Comparison of ENCODE assay signal across 9 cellular contexts in the genomic region with DNA sequence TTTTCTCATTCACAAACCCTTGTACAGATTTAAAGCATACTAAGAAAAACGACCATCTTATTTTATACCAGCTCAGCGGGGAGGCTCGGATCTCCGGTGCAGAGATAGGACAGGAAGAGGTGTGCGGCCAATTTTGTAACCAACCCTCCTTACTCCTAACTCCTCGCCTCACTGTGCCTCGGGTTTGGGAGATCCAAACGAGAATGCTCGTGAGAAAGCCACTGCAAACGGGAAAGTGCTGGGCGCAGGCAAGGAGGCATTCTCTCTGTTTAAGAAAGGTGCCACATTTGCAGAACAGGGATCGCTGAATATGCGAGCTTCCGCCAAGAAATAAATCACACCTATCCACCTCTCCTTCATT. TPM values are rescaled to one million over a fixed set of nuclear protein-coding genes. Genes with fewer than 3 reads are reported as not detected.
A peak's percentile ranks its signal among the peaks of the same experiment; 100 is the strongest.
DNase-seq lines count a peak whose midpoint lies in the region; ATAC-seq, FAIRE-seq and TF ChIP-seq lines count a peak whose summit lies in the region.
"Had no signal": no experiment of that assay in that cellular context is flagged by ENCODE, and none has a peak within 500 bp of the region (broad histone marks: within the 10 kb centered on the region; RNA-seq: fewer than 3 reads in every experiment).

No MANE protein-coding gene starts in this region.

- TF ChIP-seq CTCF in A549 (IDR thresholded peaks at IDR 0.05) (no peak), GM13976 (IDR thresholded peaks at IDR 0.05; ENCODE audit: borderline replicate concordance, control extremely low read depth, extremely low read depth, insufficient read depth, missing control alignments) (no peak), RWPE2 (IDR thresholded peaks at IDR 0.05; ENCODE audit: poor library complexity, severe bottlenecking) (no peak), esophagus muscularis mucosa (IDR thresholded peaks at IDR 0.05) (no peak), osteocyte (IDR thresholded peaks at IDR 0.05) (no peak)

- H3K36me3 ChIP-seq in RWPE2 (ENCODE audit: low read depth) (peaks cover 38% of the 10 kb centered on the region), esophagus muscularis mucosa (peaks cover 15 to 21% (median 17%) of the 10 kb centered on the region in 4 donors)

- H3K27ac ChIP-seq in A549 (peak overlapping the region; percentile 82 to 94), RWPE2 (ENCODE audit: poor library complexity, severe bottlenecking) (peak overlapping the region; percentile 91), esophagus muscularis mucosa (replicated peaks in 1 of 4) (peak overlapping the region; percentile 95 to 98 (median 98))

- 0 out of 3 replicates have a peak, but pooled peaks cover 6% of the 10 kb centered on the region for H3K4me1 ChIP-seq in A549
- peaks cover 10% of the 10 kb centered on the region for H3K4me1 ChIP-seq in RWPE2 (ENCODE audit: insufficient read depth, poor library complexity, severe bottlenecking)
- H3K4me1 ChIP-seq in esophagus muscularis mucosa, result peaks cover 11 to 35% (median 27%) of the 10 kb centered on the region in 4 donors

- POLR2A ChIA-PET in A549 (lab: Yijun Ruan, JAX), result interaction anchor here (0.9 to 2.2 kb wide), 3 partner anchors 9 to 56 kb away, joined by 3 to 10 read pairs (median 4); a partner anchor contains a TSS

- peaks cover 30% of the 10 kb centered on the region for H3K4me1 Mint-ChIP-seq in osteocyte (ENCODE audit: unreplicated experiment)

- TF ChIP-seq RAD21 in A549 (conservative IDR thresholded peaks at IDR 0.05 in 1 of 2, IDR thresholded peaks at IDR 0.05 in 1 of 2), result no peak

- 0 out of 3 replicates have a peak, but pooled peaks cover 5% of the 10 kb centered on the region for H3K9me3 ChIP-seq in A549
- H3K9me3 ChIP-seq in RWPE2 (ENCODE audit: severe bottlenecking), result no peaks in the 10 kb centered on the region
- no peaks in the 10 kb centered on the region for H3K9me3 ChIP-seq in esophagus muscularis mucosa

- no peak for FAIRE-seq in A549 (lab: Jason Lieb, UNC)
- FAIRE-seq: islet of Langerhans had no signal

- 7% methylated on average over 14 of the region's 14 CpGs for WGBS in A549 (ENCODE audit: missing lambda C conversion rate)
- WGBS in esophagus muscularis mucosa, result under 1% methylated on average over 14 of the region's 14 CpGs

- no peaks in the 10 kb centered on the region for H3K27me3 Mint-ChIP-seq in osteocyte (ENCODE audit: unreplicated experiment)

- ATAC-seq in A549 (no peak), RWPE2 (ENCODE audit: low read depth) (no peak; the same call in 2 of the 3 replicates), GM21825 (IDR thresholded peaks at IDR 0.05; ENCODE audit: unreplicated experiment) (no peak)

- in situ Hi-C loops in GM13976 (cut with MboI; ENCODE audit: low sequenced_read_pairs, unreplicated experiment), result no loop called here

- DNase-seq in A549 (ENCODE audit: low read depth in 1 of 2, low spot score in 1 of 2), result peak in 1 of 2 experiments; percentile 3
- peak; percentile 34 for DNase-seq in GM13976 (ENCODE audit: low spot score)
- no peak for DNase-seq in RWPE2 (ENCODE audit: low spot score)
- no peak for DNase-seq in esophagus muscularis mucosa (ENCODE audit: extremely low spot score)
- DNase-seq in osteocyte (ENCODE audit: extremely low spot score, unreplicated experiment), result no peak
- no peak for DNase-seq in KG1 (lab: John Stamatoyannopoulos, UW)
- no peak for DNase-seq in cerebellar nuclear complex (lab: John Stamatoyannopoulos, UW)

- no peaks in the 10 kb centered on the region for H3K9me3 Mint-ChIP-seq in osteocyte (ENCODE audit: unreplicated experiment)

- intact Hi-C loops in esophagus muscularis mucosa (cut with DNase I), result loop anchor here (5.0 kb wide), 1 partner anchor 56 kb away; a partner anchor contains a TSS

- H3K4me3 Mint-ChIP-seq in osteocyte (ENCODE audit: unreplicated experiment), result peak overlapping the region; percentile 96

- peak overlapping the region; percentile 96 for H3K4me2 ChIP-seq in A549

- peak overlapping the region; percentile 79 for H3K27ac Mint-ChIP-seq in osteocyte (ENCODE audit: unreplicated experiment)

- TF ChIP-seq POLR2A in A549 (IDR thresholded peaks at IDR 0.05; ENCODE audit: low read length) (no peak), esophagus muscularis mucosa (IDR thresholded peaks at IDR 0.05; ENCODE audit: low read depth) (no peak)

- TF ChIP-seq EP300 in A549 (IDR thresholded peaks at IDR 0.05) (no peak), esophagus muscularis mucosa (IDR thresholded peaks at IDR 0.05) (no peak)

- H3K27me3 ChIP-seq in RWPE2 (ENCODE audit: insufficient read depth, poor library complexity, severe bottlenecking) (no peaks in the 10 kb centered on the region), esophagus muscularis mucosa (no peaks in the 10 kb centered on the region)

- CTCF ChIA-PET in A549 (lab: Yijun Ruan, JAX), result interaction anchor here (1.0 to 2.4 kb wide), 4 partner anchors 9 to 384 kb away, joined by 3 to 14 read pairs (median 4); no protein-coding TSS in a partner anchor

- H3K4me3 ChIP-seq in A549 (peak overlapping the region; percentile 95), RWPE2 (ENCODE audit: severe bottlenecking) (peak overlapping the region; percentile 80), esophagus muscularis mucosa (peak overlapping the region; percentile 85 to 97 (median 90))

- peaks cover 15% of the 10 kb centered on the region for H3K36me3 Mint-ChIP-seq in osteocyte (ENCODE audit: unreplicated experiment)

TF ChIP-seq in A549, 52 proteins besides CTCF, POLR2A, EP300 and RAD21 (continues in another document):
- TF ChIP-seq ZFP36 (IDR thresholded peaks at IDR 0.05; ENCODE audit: borderline replicate concordance, partially characterized antibody) (no peak), MYC (IDR thresholded peaks at IDR 0.05; ENCODE audit: borderline replicate concordance, low read length) (no peak), JUN (IDR thresholded peaks at IDR 0.05) (no peak), KDM1A (IDR thresholded peaks at IDR 0.05; ENCODE audit: low read depth) (no peak), NPAS2 (CRISPR knock-in tag; IDR thresholded peaks at IDR 0.05; ENCODE audit: borderline replicate concordance) (no peak)
- TF ChIP-seq, protein P1, sequence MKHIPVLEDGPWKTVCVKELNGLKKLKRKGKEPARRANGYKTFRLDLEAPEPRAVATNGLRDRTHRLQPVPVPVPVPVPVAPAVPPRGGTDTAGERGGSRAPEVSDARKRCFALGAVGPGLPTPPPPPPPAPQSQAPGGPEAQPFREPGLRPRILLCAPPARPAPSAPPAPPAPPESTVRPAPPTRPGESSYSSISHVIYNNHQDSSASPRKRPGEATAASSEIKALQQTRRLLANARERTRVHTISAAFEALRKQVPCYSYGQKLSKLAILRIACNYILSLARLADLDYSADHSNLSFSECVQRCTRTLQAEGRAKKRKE (CRISPR knock-in tag; IDR thresholded peaks at IDR 0.05; ENCODE audit: low read depth), result no peak
- TF ChIP-seq, protein P2, sequence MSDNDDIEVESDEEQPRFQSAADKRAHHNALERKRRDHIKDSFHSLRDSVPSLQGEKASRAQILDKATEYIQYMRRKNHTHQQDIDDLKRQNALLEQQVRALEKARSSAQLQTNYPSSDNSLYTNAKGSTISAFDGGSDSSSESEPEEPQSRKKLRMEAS (IDR thresholded peaks at IDR 0.05), result no peak
- TF ChIP-seq, protein P3, sequence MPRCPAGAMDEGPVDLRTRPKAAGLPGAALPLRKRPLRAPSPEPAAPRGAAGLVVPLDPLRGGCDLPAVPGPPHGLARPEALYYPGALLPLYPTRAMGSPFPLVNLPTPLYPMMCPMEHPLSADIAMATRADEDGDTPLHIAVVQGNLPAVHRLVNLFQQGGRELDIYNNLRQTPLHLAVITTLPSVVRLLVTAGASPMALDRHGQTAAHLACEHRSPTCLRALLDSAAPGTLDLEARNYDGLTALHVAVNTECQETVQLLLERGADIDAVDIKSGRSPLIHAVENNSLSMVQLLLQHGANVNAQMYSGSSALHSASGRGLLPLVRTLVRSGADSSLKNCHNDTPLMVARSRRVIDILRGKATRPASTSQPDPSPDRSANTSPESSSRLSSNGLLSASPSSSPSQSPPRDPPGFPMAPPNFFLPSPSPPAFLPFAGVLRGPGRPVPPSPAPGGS (IDR thresholded peaks at IDR 0.05), result no peak

RNA-seq across cellular contexts. Expression of a gene that starts 1.1 kb away (rescaled TPM):
- polyA plus RNA-seq in A549 (2011; rRNA removed) (21.2 and 22.6 TPM in 2 replicates), A549 (2017; fragmentation: RNase III; extraction: RNeasy Plus Mini Kit Qiagen cat#74134 plus additional on column Dnase treatment) (10.4 to 14.2 TPM (median 13.6 TPM) in 3 replicates)
- 10.7 and 11.0 TPM in 2 replicates for polyA plus RNA-seq in A549 (2012; cell fraction: cytosol; rRNA removed)
- 6.3 and 10.4 TPM in 2 replicates for polyA plus RNA-seq in A549 (2012; cell fraction: nucleus; rRNA removed)
- 24.6 and 28.7 TPM in 2 replicates for polyA minus RNA-seq in A549 (2011; rRNA and poly(A)+ RNA removed)
- total RNA-seq in esophagus muscularis mucosa (10 to 100 TPM; 41.8 to 58.8 (median 49.8) TPM), osteocyte (87.7 and 90.5 TPM in 2 replicates)

RNA-seq across cellular contexts. Expression of a gene that starts 46.3 kb away (rescaled TPM):
- polyA plus RNA-seq in A549 (2011; rRNA removed) (0.50 and 0.53 TPM in 2 replicates), A549 (2017; fragmentation: RNase III; extraction: RNeasy Plus Mini Kit Qiagen cat#74134 plus additional on column Dnase treatment) (0.56 to 0.66 TPM (median 0.61 TPM) in 3 replicates)
- polyA plus RNA-seq in A549 (2012; cell fraction: cytosol; rRNA removed), result 0.28 and 0.31 TPM in 2 replicates
- polyA plus RNA-seq in A549 (2012; cell fraction: nucleus; rRNA removed), result 0.19 and 0.31 TPM in 2 replicates
- 0.73 and 0.99 TPM in 2 replicates for polyA minus RNA-seq in A549 (2011; rRNA and poly(A)+ RNA removed)
- total RNA-seq in esophagus muscularis mucosa (10 to 100 TPM; 25.2 to 39.0 (median 36.1) TPM), osteocyte (2.5 and 3.2 TPM in 2 replicates)

RNA-seq across cellular contexts. Expression of a gene that starts 56.4 kb away (rescaled TPM):
- polyA plus RNA-seq in A549 (2011; rRNA removed) (19.8 and 24.2 TPM in 2 replicates), A549 (2017; fragmentation: RNase III; extraction: RNeasy Plus Mini Kit Qiagen cat#74134 plus additional on column Dnase treatment) (20.6 to 21.8 TPM (median 21.8 TPM) in 3 replicates)
- polyA plus RNA-seq in A549 (2012; cell fraction: cytosol; rRNA removed), result 8.5 and 8.7 TPM in 2 replicates
- polyA plus RNA-seq in A549 (2012; cell fraction: nucleus; rRNA removed), result 4.6 and 5.2 TPM in 2 replicates
- 9.4 and 14.2 TPM in 2 replicates for polyA minus RNA-seq in A549 (2011; rRNA and poly(A)+ RNA removed)
- total RNA-seq in esophagus muscularis mucosa (10 to 100 TPM; 25.7 to 32.1 (median 29.4) TPM), osteocyte (59.1 and 64.5 TPM in 2 replicates)
